ENCODE assay signal across 15 cellular contexts in genomic region chr5:132289097-132289496, GRCh38. TPM values are rescaled to one million over a fixed set of nuclear protein-coding genes. Genes with fewer than 3 reads are reported as not detected.
A peak's percentile ranks its signal among the peaks of the same experiment; 100 is the strongest.
DNase-seq lines count a peak whose midpoint lies in the region; ATAC-seq and TF ChIP-seq lines count a peak whose summit lies in the region.
"Had no signal": no experiment of that assay in that cellular context is flagged by ENCODE, and none has a peak within 500 bp of the region (broad histone marks: within the 10 kb centered on the region; RNA-seq: fewer than 3 reads in every experiment).

No MANE protein-coding gene starts in this region.

- intact Hi-C loops in left ventricle myocardium superior (cut with micrococcal nuclease) = no loop called here

- peaks cover 0 to 9% of the 10 kb centered on the region in 2 donors for H3K4me1 ChIP-seq in right atrium auricular region

- ATAC-seq in left ventricle myocardium superior = no peak
- ATAC-seq: A549 had no signal

- H3K4me3 ChIP-seq in right atrium auricular region (no peak overlapping the region), fibroblast of mammary gland (ENCODE audit: control insufficient read depth, low read depth, low read length) (no peak overlapping the region), fibroblast of villous mesenchyme (ENCODE audit: low read depth, low read length) (no peak overlapping the region)
- H3K4me3 ChIP-seq: A549, BLaER1 had no signal

- DNase-seq in right atrium auricular region (ENCODE audit: low spot score) (peak; percentile 23), left ventricle myocardium superior (no peak), fibroblast of mammary gland (ENCODE audit: low read depth) (peak; percentile 65), fibroblast of villous mesenchyme (ENCODE audit: low read depth) (peak; percentile 12), hypothalamus (lab: John Stamatoyannopoulos, UW) (no peak), medulla oblongata (ENCODE audit: extremely low spot score) (no peak)
- no peak for DNase-seq in stimulated activated CD4-positive, alpha-beta T cell treated with anti-CD3 and anti-CD28 coated beads, Interleukin-4, amount 100 ng/mL, for 24 hours
- DNase-seq in activated CD4-positive, CD25-positive, alpha-beta regulatory T cell (lab: John Stamatoyannopoulos, UW) = no peak
- DNase-seq: CD4-positive, alpha-beta memory T cell; DMS79 treated with DMSO at 0.1 percent for 48 hours; GF-D8; H9 had no signal

- H3K27ac ChIP-seq in right atrium auricular region = no peak overlapping the region
- H3K27ac ChIP-seq: 22Rv1, A549, BLaER1 had no signal

- TF ChIP-seq CTCF in right atrium auricular region (IDR thresholded peaks at IDR 0.05) = no peak
- no peak for TF ChIP-seq CTCF in fibroblast of mammary gland (conservative IDR thresholded peaks at IDR 0.05; ENCODE audit: control insufficient read depth, insufficient read depth, low read depth, low read length)
- TF ChIP-seq CTCF in fibroblast of villous mesenchyme (IDR thresholded peaks at IDR 0.05; ENCODE audit: insufficient read depth, low read depth, low read length) = no peak

- H3K27me3 ChIP-seq in right atrium auricular region = no peaks in the 10 kb centered on the region
- H3K27me3 ChIP-seq: BLaER1 had no signal

- no peaks in the 10 kb centered on the region for H3K9me3 ChIP-seq in right atrium auricular region
- H3K9me3 ChIP-seq: A549, BLaER1 had no signal

- H3K36me3 ChIP-seq in right atrium auricular region = no peaks in the 10 kb centered on the region
- H3K36me3 ChIP-seq: BLaER1 had no signal

RNA-seq across cellular contexts. Expression of gene SLC22A4, which starts 5.1 kb away (rescaled TPM):
- total RNA-seq in right atrium auricular region (1 to 10 TPM; 1.5 to 2.8 TPM), left ventricle myocardium superior (1.6 TPM), fibroblast of villous mesenchyme (6.8 and 16.4 TPM in 2 replicates)

RNA-seq across cellular contexts. Expression of gene PDLIM4, which starts 31.6 kb away (rescaled TPM):
- total RNA-seq in right atrium auricular region (10 to 100 TPM; 13.4 to 96.7 TPM), left ventricle myocardium superior (3.8 TPM), fibroblast of villous mesenchyme (42.8 and 97.2 TPM in 2 replicates)
- total RNA-seq: CD4-positive, alpha-beta memory T cell had no signal

Comparison
In these comparisons a context has a peak if more than half of its experiments do, and no peak if none do; other contexts are left out.
1. DNase-seq: peak in right atrium auricular region (single experiment), fibroblast of mammary gland (single experiment) and fibroblast of villous mesenchyme (single experiment); none in left ventricle myocardium superior (single experiment), hypothalamus (0 of 51), medulla oblongata (single experiment), stimulated activated CD4-positive, alpha-beta T cell treated with anti-CD3 and anti-CD28 coated beads, Interleukin-4, amount 100 ng/mL, for 24 hours (single experiment) and activated CD4-positive, CD25-positive, alpha-beta regulatory T cell (0 of 4).